1 cellular context compared by ENCODE assay signal in genomic region chr6:69232506-69233194, GRCh38.
TF ChIP-seq lines count a peak whose summit lies in the region.

No MANE protein-coding gene starts in this region.

TF ChIP-seq in HepG2, 621 proteins besides CTCF, POLR2A, EP300 and RAD21 (continued from another document and continues in another):
- TF ChIP-seq HMGXB3 (CRISPR knock-in tag; IDR thresholded peaks at IDR 0.05; ENCODE audit: borderline replicate concordance), result peak; percentile 96
- TF ChIP-seq NFIC (IDR thresholded peaks at IDR 0.05; ENCODE audit: low read length), result no peak
- TF ChIP-seq ZNF367 (CRISPR knock-in tag; IDR thresholded peaks at IDR 0.05; ENCODE audit: borderline replicate concordance), result peak; percentile 98; the same call in 1 of the 2 replicates
- no peak for TF ChIP-seq GPBP1L1 (CRISPR knock-in tag; IDR thresholded peaks at IDR 0.05)
- peak; percentile 95 for TF ChIP-seq ZNF781 (CRISPR knock-in tag; IDR thresholded peaks at IDR 0.05; ENCODE audit: borderline replicate concordance, not compliant biosample characterization)
- TF ChIP-seq PLSCR1 (CRISPR knock-in tag; IDR thresholded peaks at IDR 0.05; ENCODE audit: borderline replicate concordance), result peak; percentile 95
- peak; percentile 98 for TF ChIP-seq ZNF792 (CRISPR knock-in tag; IDR thresholded peaks at IDR 0.05)
- 0 out of 2 replicates have a peak, but pooled peaks have one; percentile 29 for TF ChIP-seq GFI1 (CRISPR knock-in tag; IDR thresholded peaks at IDR 0.05; ENCODE audit: borderline replicate concordance)
- TF ChIP-seq NKX3-1 (CRISPR knock-in tag; IDR thresholded peaks at IDR 0.05), result peak; percentile 99
- TF ChIP-seq NBN (conservative IDR thresholded peaks at IDR 0.05), result no peak
- peak; percentile 88 for TF ChIP-seq SAP130 (CRISPR knock-in tag; IDR thresholded peaks at IDR 0.05; ENCODE audit: low read depth)
- no peak for TF ChIP-seq POLR2AphosphoS5 (IDR thresholded peaks at IDR 0.05; ENCODE audit: low read depth, low read length)
- TF ChIP-seq SP5 (CRISPR knock-in tag; IDR thresholded peaks at IDR 0.05; ENCODE audit: borderline replicate concordance, low read depth), result 0 out of 2 replicates have a peak, but pooled peaks have one; percentile 33
- TF ChIP-seq PCBP2 (optimal IDR thresholded peaks at IDR 0.05; ENCODE audit: low read depth, low read length, poor library complexity, severe bottlenecking), result no peak
- no peak for TF ChIP-seq RFX5 (IDR thresholded peaks at IDR 0.05; ENCODE audit: low read depth, low read length)
- TF ChIP-seq HMGXB4 (CRISPR knock-in tag; IDR thresholded peaks at IDR 0.05; ENCODE audit: borderline replicate concordance in 1 of 2, low read depth in 1 of 2), result peak; percentile 21 to 69; a peak in 1 of 4 replicates
- no peak for TF ChIP-seq IRF1 (CRISPR knock-in tag; IDR thresholded peaks at IDR 0.05; ENCODE audit: low read depth)
- 0 out of 2 replicates have a peak, but pooled peaks have one; percentile 44 for TF ChIP-seq ZNF512B (CRISPR knock-in tag; IDR thresholded peaks at IDR 0.05; ENCODE audit: borderline replicate concordance)
- peak; percentile 57; the same call in 1 of the 2 replicates for TF ChIP-seq KMT2A (CRISPR knock-in tag; IDR thresholded peaks at IDR 0.05)
- TF ChIP-seq NR2F2 (IDR thresholded peaks at IDR 0.05; ENCODE audit: borderline replicate concordance, low read depth), result no peak
- peak; percentile 62; the same call in 1 of the 2 replicates for TF ChIP-seq ESRRA (CRISPR knock-in tag; IDR thresholded peaks at IDR 0.05; ENCODE audit: low read depth)
- peak; percentile 77; the same call in 1 of the 2 replicates for TF ChIP-seq PPARG (CRISPR knock-in tag; conservative IDR thresholded peaks at IDR 0.05)
- no peak for TF ChIP-seq USF2 (IDR thresholded peaks at IDR 0.05; ENCODE audit: low read depth, low read length)
- no peak for TF ChIP-seq USF2 (CRISPR knock-in tag; IDR thresholded peaks at IDR 0.05; ENCODE audit: borderline replicate concordance)
- peak; percentile 94; the same call in 1 of the 2 replicates for TF ChIP-seq ZNF484 (CRISPR knock-in tag; IDR thresholded peaks at IDR 0.05; ENCODE audit: borderline replicate concordance, low read depth)
- TF ChIP-seq IRX3 (CRISPR knock-in tag; IDR thresholded peaks at IDR 0.05; ENCODE audit: borderline replicate concordance, low read depth), result peak; percentile 94; the same call in 1 of the 2 replicates
- no peak for TF ChIP-seq ZNF382 (CRISPR knock-in tag; IDR thresholded peaks at IDR 0.05; ENCODE audit: borderline replicate concordance)
- TF ChIP-seq ZNF20 (CRISPR knock-in tag; IDR thresholded peaks at IDR 0.05), result peak; percentile 89; the same call in 1 of the 2 replicates
- no peak for TF ChIP-seq MBNL3 (CRISPR knock-in tag; conservative IDR thresholded peaks at IDR 0.05)
- TF ChIP-seq MED1 (CRISPR knock-in tag; IDR thresholded peaks at IDR 0.05), result peak; percentile 82
- TF ChIP-seq ZNF746 (CRISPR knock-in tag; IDR thresholded peaks at IDR 0.05), result peak; percentile 75; the same call in 1 of the 2 replicates
- peak; percentile 93 for TF ChIP-seq THRA (CRISPR knock-in tag; IDR thresholded peaks at IDR 0.05; ENCODE audit: borderline replicate concordance)
- peak in 1 of 2 experiments; percentile 99; a peak in 2 of 4 replicates for TF ChIP-seq KLF16 (CRISPR knock-in tag; IDR thresholded peaks at IDR 0.05)
- peak; percentile 66 for TF ChIP-seq ZBTB2 (CRISPR knock-in tag; IDR thresholded peaks at IDR 0.05; ENCODE audit: low read depth)
- TF ChIP-seq ARHGAP35 (CRISPR knock-in tag; IDR thresholded peaks at IDR 0.05; ENCODE audit: borderline replicate concordance), result peak; percentile 96; the same call in 1 of the 2 replicates
- TF ChIP-seq TSC22D2 (CRISPR knock-in tag; IDR thresholded peaks at IDR 0.05; ENCODE audit: borderline replicate concordance), result peak; percentile 100
- peak; percentile 94 for TF ChIP-seq E2F5 (CRISPR knock-in tag; conservative IDR thresholded peaks at IDR 0.05)
- peak; percentile 75 for TF ChIP-seq CSRNP1 (CRISPR knock-in tag; IDR thresholded peaks at IDR 0.05)
- TF ChIP-seq ZFP36L1 (CRISPR knock-in tag; IDR thresholded peaks at IDR 0.05), result peak; percentile 86
